ENCODE assay signal across 1 cellular context in genomic region chr19:53498024-53498395, GRCh38.
TF ChIP-seq lines count a peak whose summit lies in the region.
"Not testable (repeated sequence)": the region's sequence is repeated elsewhere in the genome, so short reads cannot be mapped to it uniquely, and the experiment has no call there.

No MANE protein-coding gene starts in this region.

TF ChIP-seq in K562, 482 proteins besides CTCF, POLR2A, EP300 and RAD21:
- peak; percentile 23; the same call in 1 of the 2 replicates for TF ChIP-seq CBFA2T2 (conservative IDR thresholded peaks at IDR 0.05)
- TF ChIP-seq TAL1 (IDR thresholded peaks at IDR 0.05) = peak; percentile 15; the same call in 1 of the 2 replicates
- peak; percentile 45 for TF ChIP-seq CBFA2T3 (IDR thresholded peaks at IDR 0.05)
- TF ChIP-seq TCF3 (CRISPR knock-in tag; IDR thresholded peaks at IDR 0.05) = 0 out of 2 replicates have a peak, but pooled peaks have one; percentile 30
- peak; percentile 33; the same call in 1 of the 2 replicates for TF ChIP-seq TEAD4 (IDR thresholded peaks at IDR 0.05; ENCODE audit: low read length)
- not testable (repeated sequence) for TF ChIP-seq TEAD4 (CRISPR knock-in tag; IDR thresholded peaks at IDR 0.05; ENCODE audit: borderline replicate concordance)
